In genomic region chr4:54986095-54986846, GRCh38 we compare ENCODE assay signal across 1 cellular context.
TF ChIP-seq lines count a peak whose summit lies in the region.

No MANE protein-coding gene starts in this region.

TF ChIP-seq in WTC11, 78 proteins besides CTCF, POLR2A, EP300 and RAD21 (continued from another document):
- TF ChIP-seq PRDM15 (CRISPR knock-in tag; IDR thresholded peaks at IDR 0.05) (no peak), MAX (CRISPR knock-in tag; IDR thresholded peaks at IDR 0.05) (peak; percentile 36; the same call in 1 of the 2 replicates), ZBTB21 (CRISPR knock-in tag; IDR thresholded peaks at IDR 0.05; ENCODE audit: borderline replicate concordance) (peak; percentile 40; the same call in 1 of the 2 replicates), JAZF1 (CRISPR knock-in tag; IDR thresholded peaks at IDR 0.05) (no peak), CREM (CRISPR knock-in tag; IDR thresholded peaks at IDR 0.05) (peak; percentile 62; the same call in 1 of the 2 replicates), ZNF138 (CRISPR knock-in tag; conservative IDR thresholded peaks at IDR 0.05) (0 out of 2 replicates have a peak, but pooled peaks have one; percentile 57), ZSCAN18 (CRISPR knock-in tag; IDR thresholded peaks at IDR 0.05) (peak; percentile 56; the same call in 1 of the 2 replicates), ZNF671 (CRISPR knock-in tag; IDR thresholded peaks at IDR 0.05) (no peak), ZNF532 (CRISPR knock-in tag; IDR thresholded peaks at IDR 0.05; ENCODE audit: borderline replicate concordance) (0 out of 2 replicates have a peak, but pooled peaks have one; percentile 60), TEAD1 (CRISPR knock-in tag; IDR thresholded peaks at IDR 0.05) (peak; percentile 72; the same call in 1 of the 2 replicates), MYBL2 (CRISPR knock-in tag; IDR thresholded peaks at IDR 0.05) (no peak), ZNF423 (CRISPR knock-in tag; IDR thresholded peaks at IDR 0.05) (peak; percentile 75; the same call in 1 of the 2 replicates), PREB (CRISPR knock-in tag; IDR thresholded peaks at IDR 0.05; ENCODE audit: borderline replicate concordance) (no peak), FOXK1 (CRISPR knock-in tag; IDR thresholded peaks at IDR 0.05) (peak; percentile 71; the same call in 1 of the 2 replicates)
